1 cellular context compared by ENCODE assay signal in genomic region chr20:64038579-64039292, GRCh38.
TF ChIP-seq lines count a peak whose summit lies in the region.

No MANE protein-coding gene starts in this region.

TF ChIP-seq in GM12878, 131 proteins besides CTCF, POLR2A, EP300 and RAD21 (continued from another document):
- no peak for TF ChIP-seq E2F4 (IDR thresholded peaks at IDR 0.05; ENCODE audit: low read depth, low read length)
- TF ChIP-seq TCF12 (IDR thresholded peaks at IDR 0.05; ENCODE audit: low read depth, low read length), result peak; percentile 78
- no peak for TF ChIP-seq KAT2A (conservative IDR thresholded peaks at IDR 0.05; ENCODE audit: control insufficient read depth, low read depth, low read length)
- TF ChIP-seq SP1 (IDR thresholded peaks at IDR 0.05; ENCODE audit: low read depth, low read length), result no peak
- TF ChIP-seq CHD2 (IDR thresholded peaks at IDR 0.05; ENCODE audit: borderline replicate concordance, low read depth, low read length), result no peak
- peak; percentile 76 for TF ChIP-seq NKRF (conservative IDR thresholded peaks at IDR 0.05)
- TF ChIP-seq ATF7 (IDR thresholded peaks at IDR 0.05; ENCODE audit: low read depth), result no peak
- TF ChIP-seq CREM (IDR thresholded peaks at IDR 0.05; ENCODE audit: low read depth), result 0 out of 2 replicates have a peak, but pooled peaks have one; percentile 7
- no peak for TF ChIP-seq ELK1 (IDR thresholded peaks at IDR 0.05; ENCODE audit: low read depth, low read length)
- no peak for TF ChIP-seq EED (IDR thresholded peaks at IDR 0.05; ENCODE audit: low read depth)
- no peak for TF ChIP-seq ZBTB11 (CRISPR knock-in tag; IDR thresholded peaks at IDR 0.05)
- TF ChIP-seq CHD4 (IDR thresholded peaks at IDR 0.05), result no peak
